In the genomic region with DNA sequence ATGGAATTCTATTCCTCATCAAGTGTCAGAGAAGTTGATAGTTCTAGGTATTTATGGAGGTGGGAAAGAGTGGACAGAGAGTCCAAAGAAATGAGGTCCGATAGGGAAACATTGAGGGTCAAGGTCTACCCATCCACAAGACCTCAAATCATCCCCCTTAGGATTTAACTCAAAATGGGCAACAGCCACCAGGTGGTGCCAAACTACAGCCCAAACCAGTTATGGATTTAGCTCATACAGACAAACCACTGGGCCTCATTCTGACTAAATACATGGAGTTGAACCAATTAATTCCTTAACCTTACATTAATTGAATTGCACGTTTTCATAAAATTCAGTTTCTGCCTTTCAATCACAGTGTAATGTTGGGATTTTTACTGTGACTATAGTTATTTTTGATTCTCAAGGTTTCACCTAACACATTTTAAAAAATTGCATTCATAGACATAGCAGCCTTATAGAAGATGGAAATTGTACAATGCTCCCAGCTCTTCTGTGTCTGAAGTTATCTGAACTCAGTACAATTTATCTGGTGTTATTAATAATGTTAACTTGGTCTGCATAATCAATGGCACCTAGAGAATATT, we compare ENCODE assay signal across 9 cellular contexts.
DNase-seq lines count a peak whose midpoint lies in the region; ATAC-seq and TF ChIP-seq lines count a peak whose summit lies in the region.
"Had no signal": no experiment of that assay in that cellular context is flagged by ENCODE, and none has a peak within 500 bp of the region (broad histone marks: within the 10 kb centered on the region; RNA-seq: fewer than 3 reads in every experiment).

No MANE protein-coding gene starts in this region.

- no peaks in the 10 kb centered on the region for H3K4me1 Mint-ChIP-seq in activated CD8-positive, alpha-beta T cell treated with anti-CD3 and anti-CD28 coated beads, Interleukin-2, amount 10 ng/mL, durations not matched to agents 7 days and 5 days (ENCODE audit: low read depth)
- no peaks in the 10 kb centered on the region for H3K4me1 Mint-ChIP-seq in activated T-helper 17 cell treated with anti-CD3 and anti-CD28 coated beads, Interleukin-2, amount 50 U/mL, for 72 hours

- DNase-seq in CD1c-positive myeloid dendritic cell (ENCODE audit: extremely low spot score), result peak; percentile 54
- DNase-seq in NCI-H460 (ENCODE audit: extremely low read depth, low read depth), result peak; percentile 65
- DNase-seq in activated CD8-positive, alpha-beta T cell treated with anti-CD3 and anti-CD28 coated beads, Interleukin-2, amount 10 ng/mL, durations not matched to agents 7 days and 5 days, result peak; percentile 49
- peak; percentile 58 for DNase-seq in fibroblast of mammary gland (ENCODE audit: low read depth)
- no peak for DNase-seq in psoas muscle

- H3K9me3 Mint-ChIP-seq in activated CD8-positive, alpha-beta T cell treated with anti-CD3 and anti-CD28 coated beads, Interleukin-2, amount 10 ng/mL, durations not matched to agents 7 days and 5 days (ENCODE audit: insufficient read depth), result no peaks in the 10 kb centered on the region
- no peaks in the 10 kb centered on the region for H3K9me3 Mint-ChIP-seq in activated T-helper 17 cell treated with anti-CD3 and anti-CD28 coated beads, Interleukin-2, amount 50 U/mL, for 72 hours
- H3K9me3 Mint-ChIP-seq: T-helper 1 cell treated with Interleukin-12 subunit alpha and Interleukin-12 subunit beta and Interleukin-4 antibody, amounts not matched to agents 30 μg/mL and 1 μg/mL, for 36 hours had no signal

- no peaks in the 10 kb centered on the region for H3K27me3 Mint-ChIP-seq in activated CD8-positive, alpha-beta T cell treated with anti-CD3 and anti-CD28 coated beads, Interleukin-2, amount 10 ng/mL, durations not matched to agents 7 days and 5 days (ENCODE audit: low read depth)
- H3K27me3 Mint-ChIP-seq in activated T-helper 17 cell treated with anti-CD3 and anti-CD28 coated beads, Interleukin-2, amount 50 U/mL, for 72 hours, result peaks cover 5% of the 10 kb centered on the region

- POLR2A ChIA-PET in activated CD8-positive, alpha-beta T cell treated with anti-CD3 and anti-CD28 coated beads, Interleukin-2, amount 10 ng/mL, durations not matched to agents 7 days and 5 days (lab: Charles Lee), result no interaction called here

- H3K36me3 ChIP-seq in psoas muscle (ENCODE audit: insufficient read depth in 1 of 2, low read depth in 1 of 2), result no peaks in the 10 kb centered on the region

- TF ChIP-seq CTCF in fibroblast of mammary gland (conservative IDR thresholded peaks at IDR 0.05; ENCODE audit: control insufficient read depth, insufficient read depth, low read depth, low read length) (peak; percentile 79), psoas muscle (IDR thresholded peaks at IDR 0.05) (peak; percentile 53)

- ATAC-seq in GM18867 (IDR thresholded peaks at IDR 0.05; ENCODE audit: unreplicated experiment), result peak; percentile 74
- peak; percentile 75 for ATAC-seq in HG03159 (IDR thresholded peaks at IDR 0.05; ENCODE audit: unreplicated experiment)
- no peak for ATAC-seq in activated CD8-positive, alpha-beta T cell treated with anti-CD3 and anti-CD28 coated beads, Interleukin-2, amount 10 ng/mL, durations not matched to agents 7 days and 5 days
- ATAC-seq in psoas muscle, result no peak
- ATAC-seq in activated T-helper 17 cell treated with anti-CD3 and anti-CD28 coated beads, Interleukin-2, amount 50 U/mL, for 72 hours (replicated peaks), result no peak

- CTCF ChIA-PET in activated CD8-positive, alpha-beta T cell treated with anti-CD3 and anti-CD28 coated beads, Interleukin-2, amount 10 ng/mL, durations not matched to agents 7 days and 5 days (lab: Charles Lee), result interaction anchor here (0.7 to 0.9 kb wide), 5 partner anchors 8 to 964 kb away, joined by 3 to 10 read pairs (median 3); no protein-coding TSS in a partner anchor

- no peaks in the 10 kb centered on the region for H3K27me3 ChIP-seq in psoas muscle (ENCODE audit: insufficient read depth in 3 of 3, low read length in 2 of 3)

- no peak overlapping the region for H3K27ac ChIP-seq in psoas muscle

- no peak overlapping the region for H3K4me3 Mint-ChIP-seq in activated CD8-positive, alpha-beta T cell treated with anti-CD3 and anti-CD28 coated beads, Interleukin-2, amount 10 ng/mL, durations not matched to agents 7 days and 5 days
- no peak overlapping the region for H3K4me3 Mint-ChIP-seq in activated T-helper 17 cell treated with anti-CD3 and anti-CD28 coated beads, Interleukin-2, amount 50 U/mL, for 72 hours
- H3K4me3 Mint-ChIP-seq: T-helper 1 cell treated with Interleukin-12 subunit alpha and Interleukin-12 subunit beta and Interleukin-4 antibody, amounts not matched to agents 30 μg/mL and 1 μg/mL, for 36 hours had no signal

- H3K4me1 ChIP-seq in psoas muscle, result no peaks in the 10 kb centered on the region

- H3K4me3 ChIP-seq in fibroblast of mammary gland (ENCODE audit: control insufficient read depth, low read depth, low read length) (no peak overlapping the region), psoas muscle (no peak overlapping the region)

- 14 to 22% (median 20%) methylated on average over 2 of the region's 2 CpGs for WGBS in psoas muscle, 3 donors

- intact Hi-C loops in psoas muscle (cut with DNase I), result loop anchor here in 1 of 2 donors (5.0 kb wide), 1 partner anchor 961 kb away; no protein-coding TSS in a partner anchor

- H3K9me3 ChIP-seq in psoas muscle, result no peaks in the 10 kb centered on the region

- no peak overlapping the region for H3K27ac Mint-ChIP-seq in activated CD8-positive, alpha-beta T cell treated with anti-CD3 and anti-CD28 coated beads, Interleukin-2, amount 10 ng/mL, durations not matched to agents 7 days and 5 days
- no peak overlapping the region for H3K27ac Mint-ChIP-seq in activated T-helper 17 cell treated with anti-CD3 and anti-CD28 coated beads, Interleukin-2, amount 50 U/mL, for 72 hours
- H3K27ac Mint-ChIP-seq: T-helper 1 cell treated with Interleukin-12 subunit alpha and Interleukin-12 subunit beta and Interleukin-4 antibody, amounts not matched to agents 30 μg/mL and 1 μg/mL, for 36 hours had no signal

- H3K36me3 Mint-ChIP-seq in activated CD8-positive, alpha-beta T cell treated with anti-CD3 and anti-CD28 coated beads, Interleukin-2, amount 10 ng/mL, durations not matched to agents 7 days and 5 days (ENCODE audit: low read depth), result no peaks in the 10 kb centered on the region
- no peaks in the 10 kb centered on the region for H3K36me3 Mint-ChIP-seq in activated T-helper 17 cell treated with anti-CD3 and anti-CD28 coated beads, Interleukin-2, amount 50 U/mL, for 72 hours (ENCODE audit: low read depth)

Comparison
In these comparisons a context has a peak if more than half of its experiments do, and no peak if none do; other contexts are left out.
1. DNase-seq: peak in CD1c-positive myeloid dendritic cell (single experiment), NCI-H460 (single experiment), activated CD8-positive, alpha-beta T cell treated with anti-CD3 and anti-CD28 coated beads, Interleukin-2, amount 10 ng/mL, durations not matched to agents 7 days and 5 days (single experiment) and fibroblast of mammary gland (single experiment); none in psoas muscle (0 of 2).
2. ATAC-seq: peak in GM18867 (single experiment) and HG03159 (single experiment); none in activated CD8-positive, alpha-beta T cell treated with anti-CD3 and anti-CD28 coated beads, Interleukin-2, amount 10 ng/mL, durations not matched to agents 7 days and 5 days (single experiment), psoas muscle (0 of 4) and activated T-helper 17 cell treated with anti-CD3 and anti-CD28 coated beads, Interleukin-2, amount 50 U/mL, for 72 hours (single experiment).